Comparison of ENCODE assay signal across 1 cellular context in the genomic region with DNA sequence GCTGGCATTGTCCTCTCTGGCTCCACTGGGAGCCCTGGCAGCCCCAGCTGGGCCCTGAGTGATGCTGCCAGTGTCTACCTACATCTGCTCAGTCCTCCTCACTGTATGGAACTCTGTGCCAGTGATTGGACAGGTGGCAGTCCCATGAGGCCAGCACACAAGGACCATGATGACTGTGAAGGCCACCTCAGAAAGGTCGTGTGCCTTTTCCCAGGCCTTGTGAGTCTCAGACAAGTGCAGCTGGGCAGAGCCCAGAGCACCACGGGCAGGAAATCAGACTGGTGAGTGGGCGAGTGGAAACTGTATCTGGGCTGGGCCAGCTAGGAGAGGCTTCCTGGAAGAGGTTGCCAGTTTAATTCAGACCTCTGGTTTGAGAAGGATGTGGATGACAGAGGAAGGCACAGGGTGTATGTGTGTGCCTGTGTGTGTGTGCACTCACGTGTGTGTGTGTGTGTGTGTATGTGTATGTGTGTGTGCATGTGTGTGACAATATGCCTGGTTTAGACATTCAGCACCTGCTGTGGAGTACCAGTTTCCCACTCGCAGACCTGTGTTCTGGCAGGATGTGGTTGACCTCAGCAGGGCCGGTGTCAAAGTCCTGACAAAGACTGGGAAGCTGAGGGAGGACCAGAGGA.
TF ChIP-seq lines count a peak whose summit lies in the region.

No MANE protein-coding gene starts in this region.

TF ChIP-seq in WTC11, 78 proteins besides CTCF, POLR2A, EP300 and RAD21 (continued from another document):
- TF ChIP-seq, protein P1, sequence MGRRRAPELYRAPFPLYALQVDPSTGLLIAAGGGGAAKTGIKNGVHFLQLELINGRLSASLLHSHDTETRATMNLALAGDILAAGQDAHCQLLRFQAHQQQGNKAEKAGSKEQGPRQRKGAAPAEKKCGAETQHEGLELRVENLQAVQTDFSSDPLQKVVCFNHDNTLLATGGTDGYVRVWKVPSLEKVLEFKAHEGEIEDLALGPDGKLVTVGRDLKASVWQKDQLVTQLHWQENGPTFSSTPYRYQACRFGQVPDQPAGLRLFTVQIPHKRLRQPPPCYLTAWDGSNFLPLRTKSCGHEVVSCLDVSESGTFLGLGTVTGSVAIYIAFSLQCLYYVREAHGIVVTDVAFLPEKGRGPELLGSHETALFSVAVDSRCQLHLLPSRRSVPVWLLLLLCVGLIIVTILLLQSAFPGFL (CRISPR knock-in tag; IDR thresholded peaks at IDR 0.05; ENCODE audit: borderline replicate concordance), result no peak
- TF ChIP-seq, protein P2, sequence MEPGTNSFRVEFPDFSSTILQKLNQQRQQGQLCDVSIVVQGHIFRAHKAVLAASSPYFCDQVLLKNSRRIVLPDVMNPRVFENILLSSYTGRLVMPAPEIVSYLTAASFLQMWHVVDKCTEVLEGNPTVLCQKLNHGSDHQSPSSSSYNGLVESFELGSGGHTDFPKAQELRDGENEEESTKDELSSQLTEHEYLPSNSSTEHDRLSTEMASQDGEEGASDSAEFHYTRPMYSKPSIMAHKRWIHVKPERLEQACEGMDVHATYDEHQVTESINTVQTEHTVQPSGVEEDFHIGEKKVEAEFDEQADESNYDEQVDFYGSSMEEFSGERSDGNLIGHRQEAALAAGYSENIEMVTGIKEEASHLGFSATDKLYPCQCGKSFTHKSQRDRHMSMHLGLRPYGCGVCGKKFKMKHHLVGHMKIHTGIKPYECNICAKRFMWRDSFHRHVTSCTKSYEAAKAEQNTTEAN (CRISPR knock-in tag; IDR thresholded peaks at IDR 0.05), result no peak
- TF ChIP-seq GRHL2 (CRISPR knock-in tag; IDR thresholded peaks at IDR 0.05; ENCODE audit: insufficient replicate concordance, severe bottlenecking), result no peak
- TF ChIP-seq SP1 (CRISPR knock-in tag; conservative IDR thresholded peaks at IDR 0.05), result no peak
- no peak for TF ChIP-seq RELA (CRISPR knock-in tag; IDR thresholded peaks at IDR 0.05; ENCODE audit: borderline replicate concordance)
- TF ChIP-seq TP53 (CRISPR knock-in tag; IDR thresholded peaks at IDR 0.05), result no peak
- no peak for TF ChIP-seq ATF1 (CRISPR knock-in tag; IDR thresholded peaks at IDR 0.05)
- no peak for TF ChIP-seq ZNF138 (CRISPR knock-in tag; conservative IDR thresholded peaks at IDR 0.05)
